ENCODE assay signal across 8 cellular contexts in the genomic region with DNA sequence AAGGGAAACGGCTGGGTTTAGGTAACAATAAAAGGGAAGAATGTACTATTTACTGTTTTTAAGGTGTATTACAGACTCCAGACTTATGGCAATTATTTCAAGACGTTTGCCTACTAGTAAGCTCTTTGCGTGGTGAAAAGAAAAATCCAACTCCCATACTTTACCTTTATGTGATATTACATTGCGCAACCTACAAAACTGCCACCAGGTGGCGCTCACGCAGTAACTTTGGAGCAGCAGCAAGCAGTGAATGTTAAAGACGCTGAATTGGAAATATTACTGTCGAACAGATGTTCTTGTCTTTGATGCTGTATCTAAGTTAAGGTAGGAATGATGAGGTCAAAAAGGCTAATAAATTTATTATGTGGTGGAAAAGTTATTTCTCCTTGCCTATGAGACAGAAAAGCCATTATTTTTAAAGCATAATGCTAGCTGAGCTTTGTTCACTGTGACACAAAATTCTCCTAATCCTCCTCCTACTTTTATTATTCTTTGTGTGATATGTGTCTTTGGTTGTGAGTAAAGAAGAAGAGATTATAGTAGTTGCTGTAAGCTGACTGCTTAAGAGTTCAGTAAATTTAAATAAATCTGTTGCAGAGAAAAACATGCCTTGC.
DNase-seq lines count a peak whose midpoint lies in the region; ATAC-seq and TF ChIP-seq lines count a peak whose summit lies in the region.

No MANE protein-coding gene starts in this region.

- H2AFZ ChIP-seq in DND-41 (ENCODE audit: low read depth, low read length) (no peak overlapping the region), OCI-LY7 (ENCODE audit: low read length) (no peak overlapping the region)

- no peak overlapping the region for H3K4me3 ChIP-seq in DND-41 (ENCODE audit: low read depth in 1 of 2, low read length in 2 of 2)
- H3K4me3 ChIP-seq in OCI-LY7 (ENCODE audit: low read depth, low read length, poor library complexity, severe bottlenecking): no peak overlapping the region
- no peak overlapping the region for H3K4me3 ChIP-seq in fibroblast of pulmonary artery (replicated peaks; ENCODE audit: low read depth, low read length)
- no peak overlapping the region for H3K4me3 ChIP-seq in testis

- POLR2A ChIA-PET in OCI-LY7 (lab: Charles Lee): no interaction called here

- H3K4me2 ChIP-seq in DND-41 (ENCODE audit: insufficient read depth, low read length) (no peak overlapping the region), OCI-LY7 (ENCODE audit: low read length) (no peak overlapping the region)

- peak; percentile 89 for TF ChIP-seq CTCF in DND-41 (IDR thresholded peaks at IDR 0.05; ENCODE audit: borderline replicate concordance, extremely low read depth, low read length, poor library complexity, severe bottlenecking)
- TF ChIP-seq CTCF in OCI-LY7 (conservative IDR thresholded peaks at IDR 0.05; ENCODE audit: low read length): peak; percentile 96
- TF ChIP-seq CTCF in fibroblast of pulmonary artery (IDR thresholded peaks at IDR 0.05; ENCODE audit: low read length, missing control alignments): peak; percentile 93
- TF ChIP-seq CTCF in testis (IDR thresholded peaks at IDR 0.05): peak; percentile 73 to 97 (median 90)

- CTCF ChIA-PET in OCI-LY7 (lab: Charles Lee; ENCODE audit: unreplicated experiment): interaction anchor here (0.6 kb wide), 1 partner anchor 385 kb away, joined by 4 read pairs; no protein-coding TSS in a partner anchor

- H3K9me3 ChIP-seq in DND-41 (ENCODE audit: insufficient read depth, low read length, severe bottlenecking): no peaks in the 10 kb centered on the region
- no peaks in the 10 kb centered on the region for H3K9me3 ChIP-seq in OCI-LY7 (ENCODE audit: low read length)
- H3K9me3 ChIP-seq in testis: no peaks in the 10 kb centered on the region

- BruUV-seq in OCI-LY7 (replicated peaks; lab: Mats Ljungman, UMichigan): no TSS peak

- ATAC-seq in DND-41 (ENCODE audit: insufficient read depth, low read depth): peak; percentile 79
- ATAC-seq in GM21360 (IDR thresholded peaks at IDR 0.05; ENCODE audit: unreplicated experiment): peak; percentile 85
- peak; percentile 87 for ATAC-seq in HG03571 (IDR thresholded peaks at IDR 0.05; ENCODE audit: unreplicated experiment)

- H3K27me3 ChIP-seq in DND-41 (ENCODE audit: insufficient read depth, low read length, poor library complexity) (no peaks in the 10 kb centered on the region), testis (no peaks in the 10 kb centered on the region)

- H3K9me2 ChIP-seq in OCI-LY7 (ENCODE audit: insufficient read depth, low read length): no peaks in the 10 kb centered on the region

- H4K20me1 ChIP-seq in DND-41 (ENCODE audit: insufficient read depth, low read length) (no peaks in the 10 kb centered on the region), OCI-LY7 (ENCODE audit: insufficient read depth, low read length) (no peaks in the 10 kb centered on the region)

- H3K9ac ChIP-seq in DND-41 (ENCODE audit: low read depth, low read length): no peak overlapping the region

- 1 to 4% methylated on average over 8 of the region's 8 CpGs for WGBS in testis, 2 donors

- H3K36me3 ChIP-seq in DND-41 (ENCODE audit: insufficient read depth, low read length) (no peaks in the 10 kb centered on the region), OCI-LY7 (ENCODE audit: insufficient read depth, low read length) (no peaks in the 10 kb centered on the region), testis (ENCODE audit: low read depth, missing control alignments) (no peaks in the 10 kb centered on the region)

- intact Hi-C loops in OCI-LY7 (cut with micrococcal nuclease; ENCODE audit: unreplicated experiment) (loop anchor here (1.0 to 10.0 kb wide), 3 partner anchors 151 to 476 kb away; no protein-coding TSS in a partner anchor), testis (cut with DNase I; ENCODE audit: low total_unique reads) (no loop called here)

- H3K27ac ChIP-seq in DND-41 (ENCODE audit: low read length) (no peak overlapping the region), OCI-LY7 (ENCODE audit: low read depth, low read length, poor library complexity, severe bottlenecking) (no peak overlapping the region), testis (no peak overlapping the region)

- no peak for TF ChIP-seq POLR2A in testis (IDR thresholded peaks at IDR 0.05)

- H3K79me2 ChIP-seq in DND-41 (ENCODE audit: insufficient read depth, low read length) (no peaks in the 10 kb centered on the region), OCI-LY7 (ENCODE audit: insufficient read depth, low read depth, low read length) (no peaks in the 10 kb centered on the region)

- H3K4me1 ChIP-seq in DND-41 (ENCODE audit: insufficient read depth, low read length): no peaks in the 10 kb centered on the region
- no peaks in the 10 kb centered on the region for H3K4me1 ChIP-seq in OCI-LY7 (ENCODE audit: insufficient read depth, low read length, poor library complexity, severe bottlenecking)
- no peaks in the 10 kb centered on the region for H3K4me1 ChIP-seq in testis

- DNase-seq in DND-41 (peak; percentile 65), OCI-LY7 (ENCODE audit: low spot score) (peak; percentile 74), fibroblast of pulmonary artery (ENCODE audit: low read depth) (peak; percentile 83), nucleus accumbens (lab: John Stamatoyannopoulos, UW) (peak in 53 of 56 donors; percentile 3 to 91 (median 45)), testis (peak; percentile 93)
- DNase-seq in activated T-cell treated with anti-CD3 and anti-CD28 coated beads, Interleukin-2, amount 50 U/mL, for 48 hours: peak; percentile 74 to 75
